In genomic region chr10:511101-511848, GRCh38 we compare ENCODE assay signal across 8 cellular contexts.
DNase-seq lines count a peak whose midpoint lies in the region; ATAC-seq and TF ChIP-seq lines count a peak whose summit lies in the region.

No MANE protein-coding gene starts in this region.

- peak; percentile 33 for DNase-seq in KG1 (lab: John Stamatoyannopoulos, UW)
- peak; percentile 62 for DNase-seq in RWPE1 (ENCODE audit: low spot score)
- DNase-seq in activated T-helper 9 cell treated with anti-CD3 and anti-CD28 coated beads, Interleukin-2, amount 50 U/mL, for 16 hours (ENCODE audit: low read depth): peak; percentile 67
- peak; percentile 90 for DNase-seq in fibroblast of villous mesenchyme (ENCODE audit: low read depth)
- peak; percentile 98 for DNase-seq in neural crest cell (ENCODE audit: low read depth, low spot score)
- DNase-seq in stimulated activated naive CD8-positive, alpha-beta T cell treated with anti-CD3 and anti-CD28 coated beads, Interleukin-15, Interleukin-2, amounts not matched to agents 100 U/mL and 50 U/mL, for 24 hours: peak; percentile 92

- no peak overlapping the region for H3K4me3 Mint-ChIP-seq in neural crest cell

- no peaks in the 10 kb centered on the region for H3K9me3 Mint-ChIP-seq in neural crest cell

- H3K79me2 ChIP-seq in ACC112 (ENCODE audit: control insufficient read depth, insufficient read depth, low read length, unreplicated experiment): no peaks in the 10 kb centered on the region

- H3K4me3 ChIP-seq in ACC112 (ENCODE audit: low read depth, low read length): no peak overlapping the region
- H3K4me3 ChIP-seq in fibroblast of villous mesenchyme (ENCODE audit: low read depth, low read length): no peak overlapping the region

- H3K27me3 Mint-ChIP-seq in neural crest cell (ENCODE audit: low read depth): no peaks in the 10 kb centered on the region

- H3K27ac ChIP-seq in ACC112 (ENCODE audit: low read depth, low read length) (peak overlapping the region; percentile 32; the same call in 1 of the 2 replicates), RWPE1 (peak overlapping the region; percentile 75)

- no peaks in the 10 kb centered on the region for H3K36me3 Mint-ChIP-seq in neural crest cell (ENCODE audit: low read depth)

- H3K36me3 ChIP-seq in ACC112 (ENCODE audit: insufficient read depth, low read length): no peaks in the 10 kb centered on the region

- peak overlapping the region; percentile 70 for H3K27ac Mint-ChIP-seq in neural crest cell (ENCODE audit: unreplicated experiment)

- CTCF ChIA-PET in RWPE1 (lab: Yijun Ruan, JAX): interaction anchor here (0.5 to 2.0 kb wide), 6 partner anchors 17 to 417 kb away, joined by 3 to 11 read pairs (median 3); no protein-coding TSS in a partner anchor

- peak; percentile 45 for ATAC-seq in GM18520 (IDR thresholded peaks at IDR 0.05; ENCODE audit: unreplicated experiment)
- peak; percentile 79 for ATAC-seq in stimulated activated naive CD8-positive, alpha-beta T cell treated with anti-CD3 and anti-CD28 coated beads, Interleukin-15, Interleukin-2, amounts not matched to agents 100 U/mL and 50 U/mL, for 24 hours

- H3K4me1 Mint-ChIP-seq in neural crest cell: peaks cover 40% of the 10 kb centered on the region

- TF ChIP-seq CTCF in RWPE1 (conservative IDR thresholded peaks at IDR 0.05; ENCODE audit: low read depth): peak; percentile 92
- TF ChIP-seq CTCF in fibroblast of villous mesenchyme (IDR thresholded peaks at IDR 0.05; ENCODE audit: insufficient read depth, low read depth, low read length): peak; percentile 98
- TF ChIP-seq CTCF in neural crest cell (conservative IDR thresholded peaks at IDR 0.05): peak; percentile 99

- no peaks in the 10 kb centered on the region for H3K27me3 ChIP-seq in ACC112 (ENCODE audit: insufficient read depth, low read length)

- peaks cover 6% of the 10 kb centered on the region for H3K4me1 ChIP-seq in ACC112 (ENCODE audit: control insufficient read depth, insufficient read depth, low read length, unreplicated experiment)

- H2AFZ ChIP-seq in ACC112 (ENCODE audit: low read length, unreplicated experiment): no peak overlapping the region

- POLR2A ChIA-PET in RWPE1 (lab: Yijun Ruan, JAX; ENCODE audit: low non-redundant PET): no interaction called here

Comparison
In these comparisons a context has a peak if more than half of its experiments do, and no peak if none do; other contexts are left out.
1. DNase-seq: peak in every context shown above with its lines; median percentile 98 in neural crest cell; 92 in stimulated activated naive CD8-positive, alpha-beta T cell treated with anti-CD3 and anti-CD28 coated beads, Interleukin-15, Interleukin-2, amounts not matched to agents 100 U/mL and 50 U/mL, for 24 hours; 90 in fibroblast of villous mesenchyme; 67 in activated T-helper 9 cell treated with anti-CD3 and anti-CD28 coated beads, Interleukin-2, amount 50 U/mL, for 16 hours; 62 in RWPE1; 33 in KG1.